ENCODE assay signal across 24 cellular contexts in genomic region chr16:88878356-88878755, GRCh38.
"Had no signal": no experiment of that assay in that cellular context is flagged by ENCODE, and none has a peak within 500 bp of the region (broad histone marks: within the 10 kb centered on the region; RNA-seq: fewer than 3 reads in every experiment).

No MANE protein-coding gene starts in this region.

- H3K4me1 ChIP-seq: colonic mucosa, foreskin keratinocyte had no signal

- ATAC-seq: effector memory CD8-positive, alpha-beta T cell; esophagus mucosa; foreskin keratinocyte; gastrocnemius medialis; gastroesophageal sphincter; heart left ventricle; heart right ventricle had no signal

- H3K9me3 ChIP-seq: colonic mucosa, esophagus muscularis mucosa, esophagus squamous epithelium, gastrocnemius medialis, gastroesophageal sphincter, heart left ventricle, heart right ventricle had no signal

- H3K27ac Mint-ChIP-seq: dendritic cell treated with granulocyte-macrophage colony-stimulating factor and Interleukin-4, amounts not matched to agents 40 ng/mL and 50 ng/mL, for 4 days; effector memory CD8-positive, alpha-beta T cell; endodermal cell had no signal

- H3K9me3 Mint-ChIP-seq: effector memory CD8-positive, alpha-beta T cell; endodermal cell had no signal

- DNase-seq: colonic mucosa; cortex of kidney; dermis blood vessel endothelial cell; dorsolateral prefrontal cortex; effector CD4-positive, alpha-beta T cell; effector CD8-positive, alpha-beta T cell; effector memory CD4-positive, alpha-beta T cell; effector memory CD8-positive, alpha-beta T cell; endodermal cell; erythroblast; esophagus squamous epithelium; foreskin fibroblast; foreskin keratinocyte; foreskin melanocyte; gastrocnemius medialis; glutamatergic neuron; heart left ventricle; heart right ventricle had no signal

- H3K27me3 ChIP-seq: gastrocnemius medialis had no signal

- H3K4me3 ChIP-seq: colonic mucosa, coronary artery, dorsolateral prefrontal cortex, esophagus muscularis mucosa, esophagus squamous epithelium, gastrocnemius medialis, gastroesophageal sphincter, heart left ventricle, heart right ventricle had no signal

- H3K4me3 Mint-ChIP-seq: dendritic cell treated with granulocyte-macrophage colony-stimulating factor and Interleukin-4, amounts not matched to agents 40 ng/mL and 50 ng/mL, for 4 days; effector memory CD8-positive, alpha-beta T cell; endodermal cell had no signal

- H3K36me3 ChIP-seq: colonic mucosa had no signal

- H3K4me1 Mint-ChIP-seq: endodermal cell had no signal

- H3K27ac ChIP-seq: colonic mucosa, coronary artery, dorsolateral prefrontal cortex, epithelial cell of prostate, esophagus muscularis mucosa, esophagus squamous epithelium, foreskin keratinocyte, gastrocnemius medialis, gastroesophageal sphincter, heart left ventricle, heart right ventricle had no signal
